In the genomic region with DNA sequence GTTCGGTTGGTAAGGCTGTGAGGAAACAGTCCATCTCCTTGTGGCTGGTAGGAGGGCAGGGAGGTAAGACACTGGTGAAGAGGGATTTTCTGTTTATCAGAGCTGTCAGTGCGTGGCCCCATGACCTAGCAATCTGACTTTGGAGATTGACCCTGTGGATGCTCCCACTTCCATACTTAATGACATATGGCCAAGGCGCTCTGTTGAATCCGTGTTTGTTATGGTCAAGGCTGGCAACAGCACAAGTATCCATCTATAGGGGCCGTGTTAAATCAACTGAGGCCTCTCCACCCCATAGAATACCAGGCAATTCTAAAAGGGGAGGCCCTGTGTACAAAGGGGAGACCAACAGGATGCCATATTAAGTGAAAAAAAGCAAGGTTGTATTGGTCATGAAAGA, we compare ENCODE assay signal across 10 cellular contexts. TPM values are rescaled to one million over a fixed set of nuclear protein-coding genes. Genes with fewer than 3 reads are reported as not detected.
"Had no signal": no experiment of that assay in that cellular context is flagged by ENCODE, and none has a peak within 500 bp of the region (broad histone marks: within the 10 kb centered on the region; RNA-seq: fewer than 3 reads in every experiment).

No MANE protein-coding gene starts in this region.

- H3K4me3 Mint-ChIP-seq: GM23338, H9, HFFc6 had no signal

- ATAC-seq: GM23338, HCT116 had no signal

- H3K4me2 ChIP-seq: GM23338 had no signal

- H3K9me3 ChIP-seq: HAP-1 had no signal

- H3K4me3 ChIP-seq: GM23248, GM23338, HAP-1 had no signal

- H3K9me3 Mint-ChIP-seq: GM23338, H9, HFFc6 had no signal

- DNase-seq: GM23248, GOT3, H7, H9, HCEC 1CT, HFFc6 had no signal

- H3K27ac Mint-ChIP-seq: GM23338, H9, HFFc6 had no signal

- H3K27ac ChIP-seq: GM23248 had no signal

- H3K9ac ChIP-seq: GM23248 had no signal

- H3K4me1 Mint-ChIP-seq: GM23338, H9 had no signal

- H3K36me3 ChIP-seq: HAP-1 had no signal

- H2AFZ ChIP-seq: GM23248, GM23338 had no signal

RNA-seq across cellular contexts. Expression of a gene that starts 25.6 kb away (rescaled TPM):
- total RNA-seq: H9 had no signal
- polyA plus RNA-seq: H1 had no signal
